ENCODE assay signal across 28 cellular contexts in genomic region chr13:111636271-111636670, GRCh38.
DNase-seq lines count a peak whose midpoint lies in the region; ATAC-seq, FAIRE-seq and TF ChIP-seq lines count a peak whose summit lies in the region.
"Had no signal": no experiment of that assay in that cellular context is flagged by ENCODE, and none has a peak within 500 bp of the region (broad histone marks: within the 10 kb centered on the region; RNA-seq: fewer than 3 reads in every experiment).

No MANE protein-coding gene starts in this region.

- TF ChIP-seq CTCF in H9 (conservative IDR thresholded peaks at IDR 0.05) (no peak), H1 (IDR thresholded peaks at IDR 0.05; ENCODE audit: control extremely low read depth in 1 of 3, insufficient read depth in 1 of 3, low read depth in 1 of 3, low read length in 3 of 3) (no peak), neural progenitor cell (IDR thresholded peaks at IDR 0.05) (no peak)

- H3K79me1 ChIP-seq in H9 (ENCODE audit: insufficient read depth, low read depth, low read length, poor library complexity, severe bottlenecking) (no peaks in the 10 kb centered on the region), H1 (ENCODE audit: low read depth, low read length) (no peaks in the 10 kb centered on the region)

- H2BK12ac ChIP-seq in H9 (ENCODE audit: insufficient read length, low read depth, low read length): no peak overlapping the region
- H2BK12ac ChIP-seq in H1 (ENCODE audit: low read depth, low read length): peak overlapping the region; percentile 1; the same call in 1 of the 2 replicates

- H3K4me3 ChIP-seq in H1 (ENCODE audit: extremely low read depth in 1 of 4, insufficient read depth in 2 of 4, low read depth in 3 of 4, low read length in 4 of 4) (no peak overlapping the region), neural progenitor cell (no peak overlapping the region)
- H3K4me3 ChIP-seq: BLaER1 had no signal

- no peak overlapping the region for H2BK20ac ChIP-seq in H9 (ENCODE audit: low read depth, low read length, poor library complexity, severe bottlenecking)
- no peak overlapping the region for H2BK20ac ChIP-seq in H1 (ENCODE audit: low read length)

- H4K5ac ChIP-seq in H9 (ENCODE audit: insufficient read length, low read depth, low read length): no peak overlapping the region
- no peak overlapping the region for H4K5ac ChIP-seq in H1 (ENCODE audit: insufficient read length, low read depth, low read length)

- H4K91ac ChIP-seq in H9 (ENCODE audit: insufficient read length, low read depth, low read length): no peak overlapping the region
- no peak overlapping the region for H4K91ac ChIP-seq in H1 (replicated peaks; ENCODE audit: insufficient read length, low read length)

- no peaks in the 10 kb centered on the region for H3K36me3 ChIP-seq in H1 (ENCODE audit: control insufficient read depth in 2 of 4, insufficient read depth in 4 of 4, low read length in 3 of 4)
- no peaks in the 10 kb centered on the region for H3K36me3 ChIP-seq in neural progenitor cell
- H3K36me3 ChIP-seq: BE2C, BLaER1 had no signal

- H3K18ac ChIP-seq in H9 (ENCODE audit: insufficient read length, low read depth, low read length) (no peak overlapping the region), H1 (ENCODE audit: extremely low read depth, low read length) (no peak overlapping the region)

- FAIRE-seq in H1 (lab: Jason Lieb, UNC): no peak
- FAIRE-seq: A204.1, GM12891, GM19239 had no signal

- peaks cover 0 to 3% of the 10 kb centered on the region in 2 experiments; a peak in 1 of 5 replicates for H3K9me3 Mint-ChIP-seq in H9
- no peaks in the 10 kb centered on the region for H3K9me3 Mint-ChIP-seq in neural progenitor cell
- H3K9me3 Mint-ChIP-seq: CD4-positive, alpha-beta memory T cell had no signal

- no peak overlapping the region for H2BK5ac ChIP-seq in H9 (ENCODE audit: insufficient read length, low read length)
- H2BK5ac ChIP-seq in H1 (ENCODE audit: low read depth, low read length): no peak overlapping the region

- no CpG with 5 or more reads among the region's 9 CpGs for WGBS in H9 (ENCODE audit: extremely low coverage, insufficient read length, low lambda C conversion rate)
- WGBS in H1 (ENCODE audit: extremely low coverage in 1 of 2, insufficient coverage in 1 of 2, insufficient read length in 1 of 2, insufficient replicate concordance in 2 of 2, low coverage in 1 of 2, low lambda C conversion rate in 2 of 2, missing lambda C conversion rate in 1 of 2), 2 experiments: 88% methylated on average over 9 of the region's 9 CpGs; no CpG with 5 or more reads in 1 of the 2 experiments

- H3K23me2 ChIP-seq in H9 (ENCODE audit: insufficient read length, low read depth, low read length, poor library complexity, severe bottlenecking) (no peaks in the 10 kb centered on the region), H1 (ENCODE audit: low read depth, low read length) (no peaks in the 10 kb centered on the region)

- H3K23ac ChIP-seq in H9 (ENCODE audit: insufficient read length, low read depth, low read length) (no peak overlapping the region), H1 (ENCODE audit: insufficient read length) (no peak overlapping the region)

- no peaks in the 10 kb centered on the region for H4K20me1 ChIP-seq in H9 (ENCODE audit: control insufficient read depth, insufficient read depth, insufficient read length)
- H4K20me1 ChIP-seq in H1 (replicated peaks in 1 of 2; ENCODE audit: control insufficient read depth in 1 of 2, insufficient read depth in 2 of 2, low read length in 2 of 2): no peaks in the 10 kb centered on the region
- H4K20me1 ChIP-seq in neural progenitor cell (ENCODE audit: low read depth): no peaks in the 10 kb centered on the region
- H4K20me1 ChIP-seq: BLaER1 had no signal

- H3K27me3 ChIP-seq in H9 (ENCODE audit: insufficient read depth, low read length) (no peaks in the 10 kb centered on the region), H1 (replicated peaks in 1 of 4; ENCODE audit: control insufficient read depth in 3 of 4, extremely low read depth in 1 of 4, insufficient read depth in 3 of 4, low read length in 3 of 4) (no peaks in the 10 kb centered on the region; a peak in 1 of 7 replicates), neural progenitor cell (peaks cover 4% of the 10 kb centered on the region)
- H3K27me3 ChIP-seq: BLaER1 had no signal

- no peak for TF ChIP-seq POLR2A in H1 (IDR thresholded peaks at IDR 0.05; ENCODE audit: control extremely low read depth in 1 of 2, low read depth in 2 of 2, low read length in 2 of 2)

- H3K56ac ChIP-seq in H9 (ENCODE audit: insufficient read length, low read depth, low read length) (no peak overlapping the region), H1 (replicated peaks; ENCODE audit: insufficient read length, low read depth, low read length) (no peak overlapping the region)

- H3K27me3 Mint-ChIP-seq in H9 (ENCODE audit: low read depth) (peaks cover 2% of the 10 kb centered on the region), neural progenitor cell (ENCODE audit: insufficient read depth, low read depth) (peaks cover 10% of the 10 kb centered on the region)
- H3K27me3 Mint-ChIP-seq: CD4-positive, alpha-beta memory T cell; CD4-positive, CD25-positive, alpha-beta regulatory T cell had no signal

- H3K4ac ChIP-seq in H9 (ENCODE audit: low read depth, low read length) (no peak overlapping the region), H1 (replicated peaks; ENCODE audit: insufficient read length, low read depth, low read length) (no peak overlapping the region)

- H2BK15ac ChIP-seq in H9 (ENCODE audit: low read depth, low read length) (no peak overlapping the region), H1 (ENCODE audit: low read length) (no peak overlapping the region)

- no peak overlapping the region for H4K8ac ChIP-seq in H9 (replicated peaks; ENCODE audit: insufficient read length, low read depth, low read length)
- no peak overlapping the region for H4K8ac ChIP-seq in H1 (ENCODE audit: extremely low read depth, insufficient read depth, low read length)

- no peak overlapping the region for H3T11ph ChIP-seq in H9 (ENCODE audit: low read length)

- H3F3A ChIP-seq in neural progenitor cell (ENCODE audit: low read depth): no peaks in the 10 kb centered on the region

- H3K4me1 ChIP-seq in H9 (ENCODE audit: insufficient read depth, low read length): peaks cover 13% of the 10 kb centered on the region; the same call in 1 of the 2 replicates
- H3K4me1 ChIP-seq in H1 (replicated peaks in 1 of 4; ENCODE audit: control insufficient read depth in 3 of 4, insufficient read depth in 4 of 4, low read length in 3 of 4): peaks cover 5 to 28% (median 19%) of the 10 kb centered on the region in 4 experiments
- peaks cover 5% of the 10 kb centered on the region for H3K4me1 ChIP-seq in neural progenitor cell
- H3K4me1 ChIP-seq: BE2C, BLaER1 had no signal

- H3K4me1 Mint-ChIP-seq in H9: peaks cover 56 to 64% of the 10 kb centered on the region in 2 experiments
- H3K4me1 Mint-ChIP-seq in neural progenitor cell: peaks cover 36% of the 10 kb centered on the region
- H3K4me1 Mint-ChIP-seq: CD14-positive monocyte; CD4-positive, alpha-beta memory T cell; CD4-positive, CD25-positive, alpha-beta regulatory T cell; CD8-positive, alpha-beta memory T cell had no signal

- TF ChIP-seq EP300 in H1 (IDR thresholded peaks at IDR 0.05; ENCODE audit: borderline replicate concordance in 1 of 2, low read depth in 2 of 2, low read length in 2 of 2): no peak

- no peak for TF ChIP-seq RAD21 in H1 (IDR thresholded peaks at IDR 0.05 in 1 of 2, conservative IDR thresholded peaks at IDR 0.05 in 1 of 2; ENCODE audit: low read depth in 2 of 2, low read length in 2 of 2)

- H3K4me2 ChIP-seq in H9 (ENCODE audit: insufficient read depth, insufficient read length, low read length) (no peak overlapping the region), H1 (ENCODE audit: insufficient read depth in 1 of 2, low read depth in 2 of 2, low read length in 2 of 2) (no peak overlapping the region), neural progenitor cell (no peak overlapping the region)
- H3K4me2 ChIP-seq: BLaER1 had no signal

- H2BK120ac ChIP-seq in H9 (ENCODE audit: low read depth, low read length, poor library complexity, severe bottlenecking) (no peak overlapping the region), H1 (replicated peaks; ENCODE audit: low read depth, low read length) (no peak overlapping the region)

- no peak overlapping the region for H2AK5ac ChIP-seq in H9 (ENCODE audit: insufficient read length, low read length)
- H2AK5ac ChIP-seq in H1 (ENCODE audit: low read depth, low read length): no peak overlapping the region

- peak; percentile 17 for DNase-seq in H9
- DNase-seq in H1 (ENCODE audit: low read depth in 1 of 2, low spot score in 2 of 2): no peak
- peak; percentile 21 for DNase-seq in left lobe of liver (ENCODE audit: low spot score)
- DNase-seq in neural progenitor cell (ENCODE audit: low spot score): no peak
- DNase-seq in GF-D8 (lab: John Stamatoyannopoulos, UW): no peak
- DNase-seq in UCSD-AML1 (lab: John Stamatoyannopoulos, UW; ENCODE audit: unreplicated experiment): no peak
- DNase-seq: 8988T; ACHN; BE2C; C1 segment of cervical spinal cord; CD4-positive, alpha-beta memory T cell; CD4-positive, CD25-positive, alpha-beta regulatory T cell; CD8-positive, alpha-beta memory T cell; COR-L47; DMS 273 treated with DMSO at 0.1 percent for 48 hours; DMS153; DMS53; DMS79; DND-41; EL; GDM1 had no signal

- H3K14ac ChIP-seq in H9 (ENCODE audit: insufficient read depth, low read length): no peak overlapping the region
- H3K14ac ChIP-seq in H1 (ENCODE audit: insufficient read length): no peak overlapping the region

- CTCF ChIA-PET in H1 (lab: Charles Lee; ENCODE audit: partially characterized antibody): interaction anchor here (0.8 to 1.2 kb wide), 2 partner anchors 10 to 33 kb away, joined by 3 read pairs; no protein-coding TSS in a partner anchor

- POLR2A ChIA-PET in H1 (lab: Charles Lee; ENCODE audit: partially characterized antibody): no interaction called here

- H3K27ac ChIP-seq in H9 (ENCODE audit: insufficient read length, low read depth, low read length): no peak overlapping the region
- no peak overlapping the region for H3K27ac ChIP-seq in H1 (ENCODE audit: low read depth, low read length)
- no peak overlapping the region for H3K27ac ChIP-seq in neural progenitor cell
- H3K27ac ChIP-seq: BLaER1 had no signal

- H3K9me3 ChIP-seq in H9 (ENCODE audit: control insufficient read depth, low read depth, low read length) (no peaks in the 10 kb centered on the region), H1 (ENCODE audit: insufficient read depth in 2 of 2, low read depth in 1 of 2, low read length in 1 of 2) (no peaks in the 10 kb centered on the region), neural progenitor cell (ENCODE audit: low read depth) (no peaks in the 10 kb centered on the region)
- H3K9me3 ChIP-seq: BE2C, BLaER1 had no signal

- no peak overlapping the region for H3K27ac Mint-ChIP-seq in H9
- H3K27ac Mint-ChIP-seq in neural progenitor cell: peak overlapping the region; percentile 51
- H3K27ac Mint-ChIP-seq: CD14-positive monocyte; CD4-positive, alpha-beta memory T cell; CD4-positive, CD25-positive, alpha-beta regulatory T cell; CD8-positive, alpha-beta memory T cell had no signal

- H3K79me2 ChIP-seq in H9 (ENCODE audit: insufficient read depth, low read length) (no peaks in the 10 kb centered on the region), H1 (ENCODE audit: control insufficient read depth in 1 of 2, insufficient read depth in 2 of 2, low read length in 2 of 2) (no peaks in the 10 kb centered on the region), neural progenitor cell (ENCODE audit: low read depth) (no peaks in the 10 kb centered on the region)

- ATAC-seq in left lobe of liver: no peak
- ATAC-seq in HG02588 (IDR thresholded peaks at IDR 0.05; ENCODE audit: unreplicated experiment): no peak
- ATAC-seq in HG03442 (IDR thresholded peaks at IDR 0.05; ENCODE audit: unreplicated experiment): no peak

- H3K9ac ChIP-seq in H9 (ENCODE audit: extremely low read depth, insufficient read length, low read length) (no peak overlapping the region), H1 (replicated peaks in 1 of 4; ENCODE audit: extremely low read depth in 1 of 4, low read depth in 3 of 4, low read length in 3 of 4) (no peak overlapping the region), neural progenitor cell (no peak overlapping the region)
- H3K9ac ChIP-seq: BLaER1 had no signal

- H2AFZ ChIP-seq in H9 (ENCODE audit: low read length) (no peak overlapping the region), H1 (ENCODE audit: low read length) (no peak overlapping the region), neural progenitor cell (replicated peaks) (no peak overlapping the region)

- H3K36me3 Mint-ChIP-seq in H9 (ENCODE audit: insufficient read depth in 1 of 3, low read depth in 3 of 3) (no peaks in the 10 kb centered on the region), neural progenitor cell (no peaks in the 10 kb centered on the region)
- H3K36me3 Mint-ChIP-seq: CD14-positive monocyte; CD4-positive, alpha-beta memory T cell; CD4-positive, CD25-positive, alpha-beta regulatory T cell; CD8-positive, alpha-beta memory T cell had no signal

- H3K4me3 Mint-ChIP-seq in H9 (no peak overlapping the region), neural progenitor cell (no peak overlapping the region)
- H3K4me3 Mint-ChIP-seq: CD14-positive monocyte; CD4-positive, alpha-beta memory T cell; CD4-positive, CD25-positive, alpha-beta regulatory T cell; CD8-positive, alpha-beta memory T cell had no signal

Comparison
In these comparisons a context has a peak if more than half of its experiments do, and no peak if none do; other contexts are left out.
1. DNase-seq: peak in H9 (single experiment) and left lobe of liver (single experiment); none in H1 (0 of 2), neural progenitor cell (single experiment), GF-D8 (single experiment) and UCSD-AML1 (single experiment).